ENCODE assay signal across 9 cellular contexts in the genomic region with DNA sequence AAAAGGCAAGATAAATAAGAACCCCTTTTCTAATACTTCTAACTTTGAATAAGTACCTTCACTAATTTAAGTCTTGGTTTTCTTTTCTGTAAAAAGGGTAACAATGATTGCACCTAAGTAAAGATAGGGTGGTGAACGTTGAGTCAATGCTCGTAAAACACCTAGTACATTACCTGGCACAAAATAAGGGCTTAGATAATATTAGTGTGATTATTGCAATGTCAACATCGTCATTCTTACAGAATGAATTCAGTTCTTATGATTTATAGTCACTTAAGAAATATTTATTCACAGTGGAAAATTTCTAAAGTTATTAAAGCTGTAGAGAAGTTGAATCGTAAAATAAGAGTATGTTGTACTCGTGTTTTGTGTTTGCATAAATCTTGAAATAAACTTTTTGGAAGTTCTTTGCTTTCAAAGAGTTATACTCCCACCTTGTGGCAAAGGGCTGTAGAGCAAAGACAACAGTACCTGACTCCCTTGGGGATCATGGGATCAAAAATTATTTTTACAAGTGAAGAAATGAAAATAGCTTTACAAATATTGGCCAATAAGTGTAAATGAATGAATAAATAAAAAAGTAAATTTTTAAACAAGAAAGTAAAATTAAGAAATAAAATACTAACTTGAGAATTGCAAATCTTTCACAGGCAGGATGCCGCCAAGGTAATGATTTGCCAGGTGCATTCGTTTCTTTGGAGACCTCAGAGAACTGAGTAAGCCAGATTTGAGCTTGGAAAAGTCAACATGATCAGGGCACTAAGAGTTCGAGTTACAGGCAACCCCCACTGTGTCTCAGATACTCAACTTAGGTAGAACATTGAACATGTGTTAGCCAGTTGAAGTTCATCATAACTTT.
A peak's percentile ranks its signal among the peaks of the same experiment; 100 is the strongest.
DNase-seq lines count a peak whose midpoint lies in the region; ATAC-seq, FAIRE-seq and TF ChIP-seq lines count a peak whose summit lies in the region.
"Had no signal": no experiment of that assay in that cellular context is flagged by ENCODE, and none has a peak within 500 bp of the region (broad histone marks: within the 10 kb centered on the region; RNA-seq: fewer than 3 reads in every experiment).

No MANE protein-coding gene starts in this region.

- POLR2A ChIA-PET in K562 (lab: Yijun Ruan, JAX) = no interaction called here

- ATAC-seq in natural killer cell (no peak), K562 (no peak), HG03108 (IDR thresholded peaks at IDR 0.05; ENCODE audit: unreplicated experiment) (no peak), HG02884 (IDR thresholded peaks at IDR 0.05; ENCODE audit: unreplicated experiment) (no peak)
- no peak for ATAC-seq in natural killer cell treated with Interleukin-12 subunit alpha and Interleukin-12 subunit beta and Interleukin-15 and Interleukin-18, amount 100 ng/mL, for 72 hours

- TF ChIP-seq CTCF in natural killer cell (IDR thresholded peaks at IDR 0.05) (peak; percentile 64), K562 (IDR thresholded peaks at IDR 0.05 in 2 of 3, conservative IDR thresholded peaks at IDR 0.05 in 1 of 3; ENCODE audit: insufficient read depth in 2 of 3, low read depth in 1 of 3, low read length in 3 of 3) (peak in 2 of 3 experiments; percentile 27 to 46; a peak in 3 of 6 replicates)

- intact Hi-C loops in natural killer cell (cut with micrococcal nuclease) = loop anchor here (5.0 to 10.0 kb wide), 3 partner anchors 125 to 1247 kb away; no protein-coding TSS in a partner anchor
- intact Hi-C loops in K562 (cut with micrococcal nuclease) = loop anchor here (2.0 kb wide), 1 partner anchor 1247 kb away; no protein-coding TSS in a partner anchor

- DNase-seq in natural killer cell (no peak), NCI-H345 treated with DMSO at 0.1 percent for 48 hours (lab: John Stamatoyannopoulos, UW; ENCODE audit: unreplicated experiment) (peak; percentile 8), K562 (ENCODE audit: extremely low read depth in 1 of 4, low spot score in 3 of 4) (peak; percentile 5 to 18 (median 14)), mesenchymal stem cell (peak; percentile 60)
- no peak for DNase-seq in natural killer cell treated with Interleukin-12 subunit alpha and Interleukin-12 subunit beta and Interleukin-15 and Interleukin-18, amount 100 ng/mL, for 72 hours (ENCODE audit: low spot score)
- DNase-seq in activated CD4-positive, CD25-positive, alpha-beta regulatory T cell treated with anti-CD3 and anti-CD28 coated beads, Interleukin-2, amount 50 U/mL, for 72 hours = no peak

- no peak overlapping the region for H3K4me3 ChIP-seq in K562
- H3K4me3 ChIP-seq in mesenchymal stem cell (ENCODE audit: insufficient read depth in 1 of 2, low read depth in 1 of 2, low read length in 2 of 2) = no peak overlapping the region

- no peaks in the 10 kb centered on the region for H3K36me3 ChIP-seq in K562 (ENCODE audit: control insufficient read depth, insufficient read depth, low read length)
- no peaks in the 10 kb centered on the region for H3K36me3 ChIP-seq in mesenchymal stem cell (ENCODE audit: control insufficient read depth in 1 of 2, insufficient read depth in 2 of 2, low read depth in 1 of 2, low read length in 2 of 2)

- H3K4me2 ChIP-seq in K562 (ENCODE audit: insufficient read depth, low read length) (no peak overlapping the region), mesenchymal stem cell (ENCODE audit: low read length, poor library complexity, severe bottlenecking) (no peak overlapping the region)

- peak; percentile 41 to 44 for TF ChIP-seq RAD21 in K562 (CRISPR knock-in tag; conservative IDR thresholded peaks at IDR 0.05 in 1 of 2, IDR thresholded peaks at IDR 0.05 in 1 of 2)

- H3K4me1 Mint-ChIP-seq in natural killer cell = peaks cover 0 to 4% of the 10 kb centered on the region in 2 donors
- no peaks in the 10 kb centered on the region for H3K4me1 Mint-ChIP-seq in natural killer cell treated with Interleukin-12 subunit alpha and Interleukin-12 subunit beta and Interleukin-15 and Interleukin-18, amount 100 ng/mL, for 72 hours (ENCODE audit: low read depth in 2 of 2)
- H3K4me1 Mint-ChIP-seq: activated naive CD4-positive, alpha-beta T cell treated with anti-CD3 and anti-CD28 coated beads, Interleukin-2, amount 50 U/mL, for 24 hours had no signal

- in situ Hi-C loops in K562 (cut with MboI) = loop anchor here (25.0 kb wide), 1 partner anchor 1242 kb away; no protein-coding TSS in a partner anchor

- no peaks in the 10 kb centered on the region for H3K27me3 Mint-ChIP-seq in natural killer cell (ENCODE audit: low read depth in 2 of 2)
- H3K27me3 Mint-ChIP-seq in natural killer cell treated with Interleukin-12 subunit alpha and Interleukin-12 subunit beta and Interleukin-15 and Interleukin-18, amount 100 ng/mL, for 72 hours = no peaks in the 10 kb centered on the region
- H3K27me3 Mint-ChIP-seq: activated naive CD4-positive, alpha-beta T cell treated with anti-CD3 and anti-CD28 coated beads, Interleukin-2, amount 50 U/mL, for 24 hours had no signal

- H4K91ac ChIP-seq in mesenchymal stem cell (ENCODE audit: low read length) = no peak overlapping the region

- H3K27me3 ChIP-seq in K562 (ENCODE audit: control insufficient read depth in 2 of 2, insufficient read depth in 2 of 2, low read length in 2 of 2) (no peaks in the 10 kb centered on the region), mesenchymal stem cell (ENCODE audit: control insufficient read depth in 1 of 2, insufficient read depth in 1 of 2, low read length in 2 of 2) (no peaks in the 10 kb centered on the region)

- H3K9me1 ChIP-seq in K562 (ENCODE audit: control insufficient read depth, insufficient read depth, low read length) = no peaks in the 10 kb centered on the region

- no peaks in the 10 kb centered on the region for H3K36me3 Mint-ChIP-seq in natural killer cell
- H3K36me3 Mint-ChIP-seq in natural killer cell treated with Interleukin-12 subunit alpha and Interleukin-12 subunit beta and Interleukin-15 and Interleukin-18, amount 100 ng/mL, for 72 hours = no peaks in the 10 kb centered on the region
- H3K36me3 Mint-ChIP-seq: activated naive CD4-positive, alpha-beta T cell treated with anti-CD3 and anti-CD28 coated beads, Interleukin-2, amount 50 U/mL, for 24 hours had no signal

- H2BK12ac ChIP-seq in mesenchymal stem cell (ENCODE audit: low read length in 2 of 2) = no peak overlapping the region

- no peak overlapping the region for H3K4me3 Mint-ChIP-seq in natural killer cell
- no peak overlapping the region for H3K4me3 Mint-ChIP-seq in natural killer cell treated with Interleukin-12 subunit alpha and Interleukin-12 subunit beta and Interleukin-15 and Interleukin-18, amount 100 ng/mL, for 72 hours
- H3K4me3 Mint-ChIP-seq: activated naive CD4-positive, alpha-beta T cell treated with anti-CD3 and anti-CD28 coated beads, Interleukin-2, amount 50 U/mL, for 24 hours had no signal

- H2BK5ac ChIP-seq in mesenchymal stem cell (ENCODE audit: low read depth, low read length, poor library complexity, severe bottlenecking) = no peak overlapping the region

- no peak for TF ChIP-seq EP300 in K562 (IDR thresholded peaks at IDR 0.05; ENCODE audit: low read length)

- no peak overlapping the region for H4K8ac ChIP-seq in mesenchymal stem cell (ENCODE audit: low read length)

- no peak overlapping the region for H3K27ac ChIP-seq in K562 (ENCODE audit: extremely low read depth, low read depth, low read length)
- no peak overlapping the region for H3K27ac ChIP-seq in mesenchymal stem cell (ENCODE audit: low read length, poor library complexity, severe bottlenecking)

- H3K9me3 ChIP-seq in K562 (replicated peaks; ENCODE audit: control insufficient read depth, insufficient read depth, low read depth, low read length) (no peaks in the 10 kb centered on the region), mesenchymal stem cell (ENCODE audit: control insufficient read depth, low read length) (no peaks in the 10 kb centered on the region)

- H3K9ac ChIP-seq in K562 (ENCODE audit: insufficient read depth in 1 of 2, low read depth in 2 of 2, low read length in 2 of 2) = no peak overlapping the region
- H3K9ac ChIP-seq in mesenchymal stem cell (ENCODE audit: low read length) = no peak overlapping the region

- no peaks in the 10 kb centered on the region for H3K79me2 ChIP-seq in K562 (ENCODE audit: control insufficient read depth, insufficient read depth, low read length)

- CTCF ChIA-PET in K562 (lab: Yijun Ruan, JAX; ENCODE audit: low intra/inter-chr PET ratio) = interaction anchor here (0.6 kb wide), 1 partner anchor 1230 kb away, joined by 3 read pairs; no protein-coding TSS in a partner anchor

- no peaks in the 10 kb centered on the region for H4K20me1 ChIP-seq in K562 (replicated peaks; ENCODE audit: control insufficient read depth, insufficient read depth, low read length)

- no peak overlapping the region for H2BK15ac ChIP-seq in mesenchymal stem cell (ENCODE audit: low read depth, poor library complexity, severe bottlenecking)

- TF ChIP-seq POLR2A in K562 (conservative IDR thresholded peaks at IDR 0.05) = no peak

- H3K4ac ChIP-seq in mesenchymal stem cell (ENCODE audit: low read depth in 1 of 2, low read length in 2 of 2) = no peak overlapping the region

- H3K18ac ChIP-seq in mesenchymal stem cell (ENCODE audit: low read depth in 1 of 2, low read length in 2 of 2) = no peak overlapping the region

- FAIRE-seq in K562 (lab: Jason Lieb, UNC) = peak; percentile 48

- H3K79me1 ChIP-seq in mesenchymal stem cell (replicated peaks; ENCODE audit: low read length, poor library complexity, severe bottlenecking) = no peaks in the 10 kb centered on the region

- H3K4me1 ChIP-seq in K562 (replicated peaks in 1 of 2; ENCODE audit: control insufficient read depth in 2 of 2, insufficient read depth in 2 of 2, low read length in 2 of 2) (no peaks in the 10 kb centered on the region), mesenchymal stem cell (ENCODE audit: control insufficient read depth, insufficient read depth, low read depth, low read length) (no peaks in the 10 kb centered on the region)

- H3K27ac Mint-ChIP-seq in natural killer cell = no peak overlapping the region
- H3K27ac Mint-ChIP-seq in natural killer cell treated with Interleukin-12 subunit alpha and Interleukin-12 subunit beta and Interleukin-15 and Interleukin-18, amount 100 ng/mL, for 72 hours = no peak overlapping the region
- H3K27ac Mint-ChIP-seq: activated naive CD4-positive, alpha-beta T cell treated with anti-CD3 and anti-CD28 coated beads, Interleukin-2, amount 50 U/mL, for 24 hours had no signal

- H3K23ac ChIP-seq in mesenchymal stem cell (ENCODE audit: low read length in 2 of 2) = no peak overlapping the region

- H2BK120ac ChIP-seq in mesenchymal stem cell (ENCODE audit: low read depth, low read length) = no peak overlapping the region

- no TSS peak for BruUV-seq in K562 (replicated peaks; lab: Mats Ljungman, UMichigan)

- under 1% methylated on average over 8 of the region's 8 CpGs for WGBS in K562 (ENCODE audit: insufficient coverage, low coverage, missing lambda C conversion rate)
- 51% methylated on average over 6 of the region's 8 CpGs for WGBS in mesenchymal stem cell

- no peak overlapping the region for H2AFZ ChIP-seq in K562 (ENCODE audit: low read depth, low read length)
- H2AFZ ChIP-seq in mesenchymal stem cell (ENCODE audit: low read depth, low read length) = no peak overlapping the region

- no peaks in the 10 kb centered on the region for H3K9me3 Mint-ChIP-seq in natural killer cell
- no peaks in the 10 kb centered on the region for H3K9me3 Mint-ChIP-seq in natural killer cell treated with Interleukin-12 subunit alpha and Interleukin-12 subunit beta and Interleukin-15 and Interleukin-18, amount 100 ng/mL, for 72 hours
- H3K9me3 Mint-ChIP-seq: activated naive CD4-positive, alpha-beta T cell treated with anti-CD3 and anti-CD28 coated beads, Interleukin-2, amount 50 U/mL, for 24 hours had no signal

- H3K14ac ChIP-seq in mesenchymal stem cell (ENCODE audit: low read length in 2 of 2) = no peak overlapping the region

- H2AK5ac ChIP-seq in mesenchymal stem cell (ENCODE audit: low read length, severe bottlenecking) = no peak overlapping the region

Comparison
In these comparisons a context has a peak if more than half of its experiments do, and no peak if none do; other contexts are left out.
1. DNase-seq: peak in NCI-H345 treated with DMSO at 0.1 percent for 48 hours (single experiment), K562 (4 of 4) and mesenchymal stem cell (single experiment); none in natural killer cell (single experiment), natural killer cell treated with Interleukin-12 subunit alpha and Interleukin-12 subunit beta and Interleukin-15 and Interleukin-18, amount 100 ng/mL, for 72 hours (single experiment) and activated CD4-positive, CD25-positive, alpha-beta regulatory T cell treated with anti-CD3 and anti-CD28 coated beads, Interleukin-2, amount 50 U/mL, for 72 hours (single experiment).